In the genomic region with DNA sequence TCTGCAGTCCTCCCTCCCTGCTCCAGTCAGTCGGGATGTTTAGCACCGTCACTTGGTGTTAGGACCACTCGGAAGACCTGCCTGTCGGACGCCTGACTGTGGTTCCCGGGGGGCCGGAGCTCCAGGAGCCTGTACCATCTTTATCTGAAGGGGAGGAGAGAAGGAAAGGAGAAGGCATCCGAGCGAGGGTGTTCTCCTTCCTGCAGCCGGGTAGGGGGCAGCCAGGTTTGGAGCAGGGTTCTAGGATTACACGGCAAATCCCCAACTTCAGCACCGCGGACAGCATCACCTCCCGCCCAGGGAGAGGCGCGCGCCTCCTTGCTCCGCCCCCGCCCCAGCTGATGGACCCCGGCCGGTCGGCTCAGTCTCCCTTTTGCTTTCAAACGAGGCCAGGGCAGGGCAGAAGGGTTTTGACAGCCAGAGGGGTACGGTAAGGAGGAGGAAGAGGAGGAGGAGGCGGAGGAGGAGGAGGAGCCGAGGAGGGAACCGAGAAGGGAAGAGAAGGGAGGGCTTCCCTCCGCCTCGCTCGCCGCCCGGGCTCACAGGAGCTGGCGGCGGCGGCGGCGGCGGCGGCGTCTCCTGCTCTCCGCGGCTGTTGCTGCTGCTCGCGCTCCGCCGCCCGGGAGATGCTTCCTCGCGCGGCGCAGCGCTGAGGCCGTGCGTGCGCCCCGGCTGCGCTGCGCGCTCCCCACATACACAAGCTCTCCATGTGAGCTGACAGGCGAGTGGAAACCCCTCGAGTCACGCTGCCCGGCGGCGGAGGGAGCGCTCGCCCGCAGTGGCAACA, we compare ENCODE assay signal across 9 cellular contexts.
A peak's percentile ranks its signal among the peaks of the same experiment; 100 is the strongest.
DNase-seq lines count a peak whose midpoint lies in the region; ATAC-seq, FAIRE-seq and TF ChIP-seq lines count a peak whose summit lies in the region.
"Had no signal": no experiment of that assay in that cellular context is flagged by ENCODE, and none has a peak within 500 bp of the region (broad histone marks: within the 10 kb centered on the region; RNA-seq: fewer than 3 reads in every experiment).

No MANE protein-coding gene starts in this region.

- ATAC-seq in RWPE2 (ENCODE audit: low read depth): peak; percentile 88
- ATAC-seq: Panc1 had no signal

- DNase-seq in DMS153 treated with DMSO at 0.1 percent for 48 hours (lab: John Stamatoyannopoulos, UW; ENCODE audit: unreplicated experiment) (peak; percentile 70), HK-2 (ENCODE audit: unreplicated experiment) (peak; percentile 80), RWPE2 (ENCODE audit: low spot score) (no peak), choroid plexus epithelial cell (ENCODE audit: low read depth) (peak; percentile 67), islet precursor cell (peak; percentile 94), smooth muscle cell of the brain vasculature (ENCODE audit: low read depth, low spot score) (peak; percentile 40), GM19239 (ENCODE audit: insufficient read length, low spot score) (no peak), GF-D8 (lab: John Stamatoyannopoulos, UW) (no peak)

- no peaks in the 10 kb centered on the region for H3K36me3 ChIP-seq in RWPE2 (ENCODE audit: low read depth)

- H3K27ac ChIP-seq in RWPE2 (ENCODE audit: poor library complexity, severe bottlenecking): no peak overlapping the region

- FAIRE-seq in GM19239 (lab: Jason Lieb, UNC): no peak

- H3K4me3 ChIP-seq in RWPE2 (ENCODE audit: severe bottlenecking): peak overlapping the region; percentile 21
- peak overlapping the region; percentile 71 for H3K4me3 ChIP-seq in choroid plexus epithelial cell (ENCODE audit: low read depth, low read length)

- no peak for TF ChIP-seq CTCF in RWPE2 (IDR thresholded peaks at IDR 0.05; ENCODE audit: poor library complexity, severe bottlenecking)
- TF ChIP-seq CTCF in choroid plexus epithelial cell (conservative IDR thresholded peaks at IDR 0.05; ENCODE audit: low read depth, low read length): peak; percentile 16

- H3K9me3 ChIP-seq in RWPE2 (ENCODE audit: severe bottlenecking): peaks cover 7% of the 10 kb centered on the region

- H3K4me1 ChIP-seq in RWPE2 (ENCODE audit: insufficient read depth, poor library complexity, severe bottlenecking): no peaks in the 10 kb centered on the region

- peaks cover 36% of the 10 kb centered on the region for H3K27me3 ChIP-seq in RWPE2 (ENCODE audit: insufficient read depth, poor library complexity, severe bottlenecking)

Comparison
In these comparisons a context has a peak if more than half of its experiments do, and no peak if none do; other contexts are left out.
1. DNase-seq: peak in DMS153 treated with DMSO at 0.1 percent for 48 hours (single experiment), HK-2 (single experiment), choroid plexus epithelial cell (single experiment), islet precursor cell (single experiment) and smooth muscle cell of the brain vasculature (single experiment); none in RWPE2 (single experiment), GM19239 (single experiment) and GF-D8 (single experiment).